Comparison of ENCODE assay signal across 8 cellular contexts in genomic region chr17:29617125-29617480, GRCh38. TPM values are rescaled to one million over a fixed set of nuclear protein-coding genes. Genes with fewer than 3 reads are reported as not detected.
DNase-seq lines count a peak whose midpoint lies in the region; ATAC-seq, FAIRE-seq and TF ChIP-seq lines count a peak whose summit lies in the region.

No MANE protein-coding gene starts in this region.

- no peaks in the 10 kb centered on the region for H3K9me3 ChIP-seq in PC-3 (ENCODE audit: low read length)
- H3K9me3 ChIP-seq in PC-9 (ENCODE audit: insufficient read depth, low read depth) = no peaks in the 10 kb centered on the region

- TF ChIP-seq CTCF in PC-3 (conservative IDR thresholded peaks at IDR 0.05; ENCODE audit: low read depth, low read length) (peak; percentile 81), foreskin fibroblast (IDR thresholded peaks at IDR 0.05; ENCODE audit: low read depth, low read length) (peak; percentile 63), PC-9 (conservative IDR thresholded peaks at IDR 0.05) (no peak; the same call in 1 of the 2 replicates)

- H3K4me2 ChIP-seq in PC-3 (ENCODE audit: low read length) = peak overlapping the region; percentile 82
- H3K4me2 ChIP-seq in PC-9 = no peak overlapping the region

- H2AFZ ChIP-seq in PC-3 (ENCODE audit: low read length) (peak overlapping the region; percentile 93), PC-9 (no peak overlapping the region)

- no peaks in the 10 kb centered on the region for H3K9me2 ChIP-seq in PC-3 (replicated peaks; ENCODE audit: low read length)
- no peaks in the 10 kb centered on the region for H3K9me2 ChIP-seq in PC-9 (ENCODE audit: insufficient read depth)

- H3K9ac ChIP-seq in PC-3 (ENCODE audit: low read length) = peak overlapping the region; percentile 67

- H3F3A ChIP-seq in PC-3 (ENCODE audit: low read length, unreplicated experiment) (no peaks in the 10 kb centered on the region), PC-9 (ENCODE audit: insufficient read depth, low read depth) (no peaks in the 10 kb centered on the region; the same call in 1 of the 2 replicates)

- POLR2A ChIA-PET in PC-3 (lab: Charles Lee; ENCODE audit: unreplicated experiment) (interaction anchor here (0.6 kb wide), 1 partner anchor 204 kb away, joined by 3 read pairs; no protein-coding TSS in a partner anchor), PC-9 (lab: Charles Lee; ENCODE audit: unreplicated experiment) (no interaction called here)

- peak overlapping the region; percentile 66 for H3K4me3 ChIP-seq in PC-3 (ENCODE audit: low read length)
- no peak overlapping the region for H3K4me3 ChIP-seq in foreskin fibroblast (ENCODE audit: low read depth in 1 of 2, low read length in 2 of 2)
- no peak overlapping the region for H3K4me3 ChIP-seq in PC-9

- H4K20me1 ChIP-seq in PC-3 (ENCODE audit: low read length) (no peaks in the 10 kb centered on the region), PC-9 (ENCODE audit: insufficient read depth) (no peaks in the 10 kb centered on the region)

- H3K4me1 ChIP-seq in PC-3 (ENCODE audit: insufficient read depth, low read length) (peaks cover 25% of the 10 kb centered on the region), PC-9 (replicated peaks; ENCODE audit: insufficient read depth) (peaks cover 31% of the 10 kb centered on the region)

- H3K36me3 ChIP-seq in PC-3 (ENCODE audit: low read depth, low read length) = no peaks in the 10 kb centered on the region
- H3K36me3 ChIP-seq in PC-9 (ENCODE audit: low read depth) = no peaks in the 10 kb centered on the region

- CTCF ChIA-PET in PC-3 (lab: Charles Lee) = interaction anchor here (0.5 to 2.3 kb wide), 10 partner anchors 21 to 830 kb away, joined by 3 to 26 read pairs (median 4); partner anchors contain the start of genes ANKRD13B and SSH2
- CTCF ChIA-PET in PC-9 (lab: Charles Lee) = interaction anchor here (0.7 kb wide), 1 partner anchor 22 kb away, joined by 3 read pairs; no protein-coding TSS in a partner anchor

- ATAC-seq in HG03565 (IDR thresholded peaks at IDR 0.05; ENCODE audit: unreplicated experiment) (peak; percentile 32), PC-3 (peak; percentile 71)

- no TSS peak for BruUV-seq in PC-3 (replicated peaks; lab: Mats Ljungman, UMichigan)
- BruUV-seq in PC-9 (replicated peaks; lab: Mats Ljungman, UMichigan) = no TSS peak

- DNase-seq in GM18507 (ENCODE audit: extremely low spot score, insufficient read length, low read depth) (peak; percentile 74), PC-3 (peak; percentile 81), foreskin fibroblast (peak; percentile 73 to 89), occipital lobe (lab: John Stamatoyannopoulos, UW) (peak; percentile 84), substantia nigra (lab: John Stamatoyannopoulos, UW) (peak in 44 of 49 donors; percentile 31 to 86 (median 65)), PC-9 (no peak)
- DNase-seq in activated T-helper 9 cell treated with anti-CD3 and anti-CD28 coated beads, Interleukin-2, amount 50 U/mL, for 16 hours (ENCODE audit: low read depth) = peak; percentile 89

- H3K27ac ChIP-seq in PC-3 (ENCODE audit: low read length) = no peak overlapping the region
- peak overlapping the region; percentile 53 for H3K27ac ChIP-seq in substantia nigra (ENCODE audit: low read depth, low read length, poor library complexity, severe bottlenecking)
- H3K27ac ChIP-seq in PC-9 = no peak overlapping the region

- H3K27me3 ChIP-seq in PC-3 (ENCODE audit: low read length) (no peaks in the 10 kb centered on the region), PC-9 (ENCODE audit: insufficient read depth, low read depth) (no peaks in the 10 kb centered on the region)

- intact Hi-C loops in PC-3 (cut with micrococcal nuclease) (no loop called here), PC-9 (cut with micrococcal nuclease; ENCODE audit: unreplicated experiment) (no loop called here)

- H3K79me2 ChIP-seq in PC-3 (ENCODE audit: low read length) (no peaks in the 10 kb centered on the region), PC-9 (ENCODE audit: low read depth) (no peaks in the 10 kb centered on the region)

- peak; percentile 97 for FAIRE-seq in GM18507 (lab: Jason Lieb, UNC)

RNA-seq across cellular contexts. Expression of gene CORO6, which starts 5.6 kb away (rescaled TPM):
- total RNA-seq in PC-3 (2014; rRNA removed) = 0.44 and 0.58 TPM in 2 replicates
- 0.47 TPM for total RNA-seq in occipital lobe
- total RNA-seq in PC-9 (2021) = 35.0 and 52.1 TPM in 2 replicates

RNA-seq across cellular contexts. Expression of gene ANKRD13B, which starts 24.2 kb away (rescaled TPM):
- total RNA-seq in PC-3 (2014; rRNA removed) (11.2 and 11.5 TPM in 2 replicates), occipital lobe (28.1 TPM), PC-9 (2021) (28.4 and 43.2 TPM in 2 replicates)

RNA-seq across cellular contexts. Expression of gene GIT1, which starts 27.7 kb away (rescaled TPM):
- 24.2 and 32.2 TPM in 2 replicates for total RNA-seq in PC-3 (2014; rRNA removed)
- 29.6 TPM for total RNA-seq in occipital lobe
- total RNA-seq in PC-9 (2021) = 84.8 and 100 TPM in 2 replicates

RNA-seq across cellular contexts. Expression of gene TP53I13, which starts 48.6 kb away (rescaled TPM):
- total RNA-seq in PC-3 (2014; rRNA removed) = 45.0 and 61.7 TPM in 2 replicates
- total RNA-seq in occipital lobe = 6.9 TPM
- total RNA-seq in PC-9 (2021) = 46.9 and 68.8 TPM in 2 replicates

RNA-seq across cellular contexts. Expression of gene ABHD15, which starts 50.3 kb away (rescaled TPM):
- total RNA-seq in PC-3 (2014; rRNA removed) = 6.3 and 7.9 TPM in 2 replicates
- total RNA-seq in occipital lobe = 0.78 TPM
- 12.9 and 14.8 TPM in 2 replicates for total RNA-seq in PC-9 (2021)

Comparison
In these comparisons a context has a peak if more than half of its experiments do, and no peak if none do; other contexts are left out.
1. DNase-seq: peak in GM18507 (single experiment), PC-3 (single experiment), activated T-helper 9 cell treated with anti-CD3 and anti-CD28 coated beads, Interleukin-2, amount 50 U/mL, for 16 hours (single experiment), foreskin fibroblast (2 of 2), occipital lobe (single experiment) and substantia nigra (44 of 49); none in PC-9 (0 of 2).
2. RNA of gene CORO6, which starts 5.6 kb away (total RNA-seq): 35.0 to 52.1 TPM in PC-9; 0.47 TPM in occipital lobe (single experiment) and 0.44 to 0.58 TPM in PC-3; every median in the first group is over 10 times any median in the second.